ENCODE assay signal across 17 cellular contexts in genomic region chr6:34001706-34002645, GRCh38.
"Had no signal": no experiment of that assay in that cellular context is flagged by ENCODE, and none has a peak within 500 bp of the region (broad histone marks: within the 10 kb centered on the region; RNA-seq: fewer than 3 reads in every experiment).

No MANE protein-coding gene starts in this region.

- H3K36me3 ChIP-seq: heart right ventricle, left ventricle myocardium inferior, ovary, suprapubic skin, tibial artery, upper lobe of left lung, vagina had no signal

- FAIRE-seq: frontal cortex, islet of Langerhans, small intestine had no signal

- H3K27ac ChIP-seq: coronary artery, heart right ventricle, left ventricle myocardium inferior, ovary, suprapubic skin, tibial artery, upper lobe of left lung, vagina had no signal

- DNase-seq: effector CD8-positive, alpha-beta T cell; heart right ventricle; left ventricle myocardium inferior; naive thymus-derived CD4-positive, alpha-beta T cell; nephron progenitor cell; ovary; right cardiac atrium; small intestine; stimulated activated CD4-positive, alpha-beta T cell treated with anti-CD3 and anti-CD28 coated beads, Interleukin-2, amount 100 ng/mL, for 48 hours; stimulated activated naive CD4-positive, alpha-beta T cell treated with Interleukin-2 at 50 U/mL for 16 hours; tibial artery; upper lobe of left lung had no signal

- H3K4me1 ChIP-seq: heart right ventricle, left ventricle myocardium inferior, suprapubic skin, tibial artery, upper lobe of left lung, vagina had no signal

- H3K27me3 ChIP-seq: ovary, upper lobe of left lung, vagina had no signal

- ATAC-seq: heart right ventricle; naive thymus-derived CD4-positive, alpha-beta T cell; right cardiac atrium had no signal

- H3K4me3 ChIP-seq: coronary artery, heart right ventricle, left ventricle myocardium inferior, ovary, suprapubic skin, tibial artery, upper lobe of left lung, vagina had no signal

- H3K9me3 ChIP-seq: ovary, suprapubic skin, upper lobe of left lung had no signal
